ENCODE assay signal across 9 cellular contexts in the genomic region with DNA sequence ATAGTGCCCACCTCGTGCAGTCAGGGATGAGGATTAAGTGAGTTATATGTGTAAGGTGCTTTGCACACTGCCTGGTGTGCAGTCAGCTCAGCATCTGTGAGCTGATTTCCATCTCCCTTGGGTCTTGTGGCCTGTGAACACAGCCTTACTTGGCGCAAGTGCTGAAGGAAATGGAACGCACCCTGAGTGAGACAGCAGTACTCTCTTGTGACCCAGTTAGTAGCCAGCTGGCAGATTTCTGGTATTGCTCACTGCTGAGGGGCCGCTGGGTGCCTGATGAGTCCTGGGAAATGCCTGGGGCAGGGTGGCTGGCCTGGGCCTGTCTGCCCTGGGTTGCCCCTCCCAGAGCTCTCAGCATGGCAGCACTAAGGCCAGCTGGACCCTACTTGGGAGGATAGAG.
DNase-seq lines count a peak whose midpoint lies in the region; ATAC-seq and TF ChIP-seq lines count a peak whose summit lies in the region.
"Had no signal": no experiment of that assay in that cellular context is flagged by ENCODE, and none has a peak within 500 bp of the region (broad histone marks: within the 10 kb centered on the region; RNA-seq: fewer than 3 reads in every experiment).

No MANE protein-coding gene starts in this region.

- H3K4me3 ChIP-seq in BLaER1 (no peak overlapping the region), OCI-LY3 (ENCODE audit: low read length) (no peak overlapping the region)
- H3K4me3 ChIP-seq: SK-N-MC had no signal

- peak overlapping the region; percentile 73 for H3K4me2 ChIP-seq in BLaER1
- H3K4me2 ChIP-seq in OCI-LY3 (ENCODE audit: low read length), result peak overlapping the region; percentile 36

- no peaks in the 10 kb centered on the region for H4K20me1 ChIP-seq in BLaER1
- no peaks in the 10 kb centered on the region for H4K20me1 ChIP-seq in OCI-LY3 (ENCODE audit: insufficient read depth, low read length)

- H3K9me3 ChIP-seq in BLaER1 (no peaks in the 10 kb centered on the region), OCI-LY3 (ENCODE audit: insufficient read depth, low read length) (no peaks in the 10 kb centered on the region)

- H3K9ac ChIP-seq in BLaER1 (peak overlapping the region; percentile 22; the same call in 1 of the 2 replicates), OCI-LY3 (ENCODE audit: low read length) (no peak overlapping the region)

- H3K27me3 ChIP-seq in BLaER1, result no peaks in the 10 kb centered on the region
- no peaks in the 10 kb centered on the region for H3K27me3 ChIP-seq in OCI-LY3 (ENCODE audit: low read depth, low read length)

- intact Hi-C loops in left cardiac atrium (cut with DNase I), result loop anchor here in 1 of 2 donors (5.0 kb wide), 1 partner anchor 50 kb away; no protein-coding TSS in a partner anchor

- peak; percentile 64 for DNase-seq in left cardiac atrium
- no peak for DNase-seq in stimulated activated CD8-positive, alpha-beta memory T cell treated with anti-CD3 and anti-CD28 coated beads, Interleukin-4, amount 100 ng/mL, for 48 hours
- no peak for DNase-seq in NCI-H2081 (lab: John Stamatoyannopoulos, UW)
- DNase-seq in NCI-H1105 treated with DMSO at 0.1 percent for 48 hours (lab: John Stamatoyannopoulos, UW), result no peak
- no peak for DNase-seq in COLO668 (lab: John Stamatoyannopoulos, UW; ENCODE audit: unreplicated experiment)

- no peak for TF ChIP-seq CTCF in OCI-LY3 (IDR thresholded peaks at IDR 0.05; ENCODE audit: low read depth, low read length)

- ATAC-seq in GM21786 (IDR thresholded peaks at IDR 0.05; ENCODE audit: unreplicated experiment), result peak; percentile 88
- ATAC-seq in left cardiac atrium, result peak; percentile 86 to 89

- peaks cover 58% of the 10 kb centered on the region for H3K4me1 ChIP-seq in BLaER1
- H3K4me1 ChIP-seq in OCI-LY3 (ENCODE audit: low read length), result peaks cover 23% of the 10 kb centered on the region

- no peaks in the 10 kb centered on the region for H3K79me2 ChIP-seq in OCI-LY3 (ENCODE audit: low read length)

- peak overlapping the region; percentile 51; the same call in 1 of the 2 replicates for H2AFZ ChIP-seq in OCI-LY3 (ENCODE audit: low read depth, low read length)

- peak overlapping the region; percentile 46 for H3K27ac ChIP-seq in BLaER1
- peak overlapping the region; percentile 44; the same call in 1 of the 2 replicates for H3K27ac ChIP-seq in OCI-LY3 (ENCODE audit: low read length)
- H3K27ac ChIP-seq: SK-N-MC had no signal

- no peaks in the 10 kb centered on the region for H3K36me3 ChIP-seq in BLaER1
- no peaks in the 10 kb centered on the region for H3K36me3 ChIP-seq in OCI-LY3 (replicated peaks; ENCODE audit: low read depth, low read length)
